27 cellular contexts compared by ENCODE assay signal in genomic region chr13:100528820-100529219, GRCh38.
"Had no signal": no experiment of that assay in that cellular context is flagged by ENCODE, and none has a peak within 500 bp of the region (broad histone marks: within the 10 kb centered on the region; RNA-seq: fewer than 3 reads in every experiment).

No MANE protein-coding gene starts in this region.

- ATAC-seq: foreskin keratinocyte; gastroesophageal sphincter; heart right ventricle; left cardiac atrium; left lung; naive thymus-derived CD4-positive, alpha-beta T cell; pancreas; stimulated activated effector memory CD8-positive, alpha-beta T cell treated with anti-CD3 and anti-CD28 coated beads, Interleukin-12 subunit alpha, Interleukin-12 subunit beta, amount 100 ng/mL, for 72 hours had no signal

- H3K9me3 Mint-ChIP-seq: dendritic cell treated with granulocyte-macrophage colony-stimulating factor and Interleukin-4, amounts not matched to agents 40 ng/mL and 50 ng/mL, for 4 days; nephron; stimulated activated effector memory CD8-positive, alpha-beta T cell treated with anti-CD3 and anti-CD28 coated beads, Interleukin-12 subunit alpha, Interleukin-12 subunit beta, amount 100 ng/mL, for 72 hours had no signal

- H3K27me3 Mint-ChIP-seq: dendritic cell treated with granulocyte-macrophage colony-stimulating factor and Interleukin-4, amounts not matched to agents 40 ng/mL and 50 ng/mL, for 4 days; naive thymus-derived CD4-positive, alpha-beta T cell had no signal

- H3K27me3 ChIP-seq: colonic mucosa, esophagus muscularis mucosa, foreskin keratinocyte, gastroesophageal sphincter, heart right ventricle, left lung, pancreas, sigmoid colon, stomach, thyroid gland had no signal

- H3K4me1 Mint-ChIP-seq: stimulated activated effector memory CD8-positive, alpha-beta T cell treated with anti-CD3 and anti-CD28 coated beads, Interleukin-12 subunit alpha, Interleukin-12 subunit beta, amount 100 ng/mL, for 72 hours had no signal

- H3K4me3 ChIP-seq: colonic mucosa, esophagus muscularis mucosa, gastroesophageal sphincter, heart right ventricle, left lung, pancreas, sigmoid colon, stomach, thyroid gland had no signal

- H3K27ac Mint-ChIP-seq: dendritic cell treated with granulocyte-macrophage colony-stimulating factor and Interleukin-4, amounts not matched to agents 40 ng/mL and 50 ng/mL, for 4 days; nephron; stimulated activated effector memory CD8-positive, alpha-beta T cell treated with anti-CD3 and anti-CD28 coated beads, Interleukin-12 subunit alpha, Interleukin-12 subunit beta, amount 100 ng/mL, for 72 hours had no signal

- H3K9me3 ChIP-seq: colonic mucosa, esophagus muscularis mucosa, gastroesophageal sphincter, pancreas, sigmoid colon, stomach, thyroid gland had no signal

- H3K36me3 ChIP-seq: colonic mucosa, pancreas had no signal

- FAIRE-seq: endothelial cell of umbilical vein, islet of Langerhans, pancreas had no signal

- H3K36me3 Mint-ChIP-seq: stimulated activated effector memory CD8-positive, alpha-beta T cell treated with anti-CD3 and anti-CD28 coated beads, Interleukin-12 subunit alpha, Interleukin-12 subunit beta, amount 100 ng/mL, for 72 hours had no signal

- H3K4me3 Mint-ChIP-seq: dendritic cell treated with granulocyte-macrophage colony-stimulating factor and Interleukin-4, amounts not matched to agents 40 ng/mL and 50 ng/mL, for 4 days; naive thymus-derived CD4-positive, alpha-beta T cell; nephron; stimulated activated effector memory CD8-positive, alpha-beta T cell treated with anti-CD3 and anti-CD28 coated beads, Interleukin-12 subunit alpha, Interleukin-12 subunit beta, amount 100 ng/mL, for 72 hours had no signal

- H3K4me1 ChIP-seq: colonic mucosa, esophagus muscularis mucosa, foreskin keratinocyte, gastroesophageal sphincter, heart right ventricle, left lung, thyroid gland had no signal

- DNase-seq: colonic mucosa; effector CD8-positive, alpha-beta T cell; foreskin keratinocyte; heart right ventricle; hippocampal formation; left cardiac atrium; left lung; mammary epithelial cell; mesendoderm; midbrain; naive thymus-derived CD4-positive, alpha-beta T cell; occipital lobe; pancreas; sigmoid colon; stimulated activated CD4-positive, alpha-beta T cell treated with anti-CD3 and anti-CD28 coated beads, Interleukin-2, amount 100 ng/mL, for 24 hours; stimulated activated CD4-positive, alpha-beta T cell treated with anti-CD3 and anti-CD28 coated beads, Interleukin-4, amount 100 ng/mL, for 24 hours; stimulated activated naive CD4-positive, alpha-beta T cell treated with Interleukin-2 at 50 U/mL for 16 hours; stomach; thyroid gland; trophoblast cell had no signal

- H3K27ac ChIP-seq: colonic mucosa, esophagus muscularis mucosa, foreskin keratinocyte, gastroesophageal sphincter, heart right ventricle, left lung, pancreas, sigmoid colon, stomach, thyroid gland had no signal
